Comparison of ENCODE assay signal across 19 cellular contexts in the genomic region with DNA sequence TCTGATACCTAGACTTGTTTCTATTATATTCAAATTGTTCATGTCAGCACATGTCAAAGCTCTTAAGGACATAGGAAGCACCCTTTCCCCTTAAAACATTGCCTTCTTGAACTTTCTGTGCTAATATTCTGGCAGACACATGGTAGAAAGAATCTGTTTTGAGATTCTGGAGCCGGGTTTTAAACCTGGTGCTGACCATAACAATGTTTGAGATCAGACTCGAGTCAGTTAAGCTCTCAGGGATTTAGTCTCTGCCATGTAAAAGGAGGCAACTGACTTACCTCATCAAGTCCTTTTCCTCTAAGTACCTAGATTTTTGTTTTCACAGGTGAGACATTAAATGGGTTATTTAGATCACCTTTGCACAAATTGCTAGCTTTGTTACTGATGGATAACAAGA. TPM values are rescaled to one million over a fixed set of nuclear protein-coding genes. Genes with fewer than 3 reads are reported as not detected.
A peak's percentile ranks its signal among the peaks of the same experiment; 100 is the strongest.
DNase-seq lines count a peak whose midpoint lies in the region; ATAC-seq and TF ChIP-seq lines count a peak whose summit lies in the region.
"Had no signal": no experiment of that assay in that cellular context is flagged by ENCODE, and none has a peak within 500 bp of the region (broad histone marks: within the 10 kb centered on the region; RNA-seq: fewer than 3 reads in every experiment).

No MANE protein-coding gene starts in this region.

- peaks cover 14% of the 10 kb centered on the region for H3K4me1 Mint-ChIP-seq in MCF 10A (ENCODE audit: insufficient read depth, unreplicated experiment)
- no peaks in the 10 kb centered on the region for H3K4me1 Mint-ChIP-seq in effector memory CD8-positive, alpha-beta T cell (ENCODE audit: low read depth in 2 of 2)
- H3K4me1 Mint-ChIP-seq: activated T-helper 17 cell treated with anti-CD3 and anti-CD28 coated beads, Interleukin-2, amount 50 U/mL, for 72 hours had no signal

- in situ Hi-C loops in mammary epithelial cell (cut with MboI; ENCODE audit: low sequenced_read_pairs in 2 of 2), result no loop called here

- no peak overlapping the region for H3K4me3 Mint-ChIP-seq in MCF 10A (ENCODE audit: unreplicated experiment)
- H3K4me3 Mint-ChIP-seq in effector memory CD8-positive, alpha-beta T cell, result no peak overlapping the region
- H3K4me3 Mint-ChIP-seq: activated naive CD8-positive, alpha-beta T cell; activated T-helper 17 cell treated with anti-CD3 and anti-CD28 coated beads, Interleukin-2, amount 50 U/mL, for 72 hours; endodermal cell had no signal

- H3K9me3 ChIP-seq in breast epithelium, result no peaks in the 10 kb centered on the region
- H3K9me3 ChIP-seq in mammary epithelial cell (replicated peaks; ENCODE audit: insufficient read depth, low read length), result no peaks in the 10 kb centered on the region
- no peaks in the 10 kb centered on the region for H3K9me3 ChIP-seq in osteoblast (ENCODE audit: low read depth, low read length)
- no peaks in the 10 kb centered on the region for H3K9me3 ChIP-seq in uterus
- H3K9me3 ChIP-seq: BE2C, left lung had no signal

- H3K36me3 ChIP-seq in breast epithelium, result no peaks in the 10 kb centered on the region
- peaks cover 3% of the 10 kb centered on the region for H3K36me3 ChIP-seq in mammary epithelial cell (ENCODE audit: insufficient read depth, low read length)
- no peaks in the 10 kb centered on the region for H3K36me3 ChIP-seq in osteoblast (ENCODE audit: insufficient read depth, low read length)
- no peaks in the 10 kb centered on the region for H3K36me3 ChIP-seq in uterus
- H3K36me3 ChIP-seq: BE2C, left lung had no signal

- H3K9ac ChIP-seq in mammary epithelial cell (ENCODE audit: insufficient read depth, low read length), result peak overlapping the region; percentile 70

- DNase-seq in breast epithelium (ENCODE audit: low spot score in 2 of 2), result no peak
- DNase-seq in MCF 10A (ENCODE audit: unreplicated experiment), result no peak
- no peak for DNase-seq in mammary epithelial cell
- no peak for DNase-seq in osteoblast (ENCODE audit: insufficient read length, low spot score, missing footprints)
- no peak for DNase-seq in uterus
- no peak for DNase-seq in SHP77 treated with DMSO at 0.1 percent for 48 hours (lab: John Stamatoyannopoulos, UW)
- DNase-seq in effector memory CD8-positive, alpha-beta T cell, result no peak
- DNase-seq: BE2C, COR-L47, endodermal cell, left lung, NCI-H1417, NCI-H524, T-helper 9 cell had no signal

- H3K79me2 ChIP-seq in mammary epithelial cell (ENCODE audit: insufficient read depth, low read length) (peaks cover 46% of the 10 kb centered on the region), osteoblast (ENCODE audit: insufficient read depth, low read length) (peaks cover 81% of the 10 kb centered on the region)

- POLR2A ChIA-PET in MCF 10A (lab: Yijun Ruan, JAX), result interaction anchor here (0.5 to 1.6 kb wide), 5 partner anchors 9 to 493 kb away, joined by 3 to 6 read pairs (median 4); no protein-coding TSS in a partner anchor

- peak overlapping the region; percentile 74 for H3K4me2 ChIP-seq in mammary epithelial cell (ENCODE audit: insufficient read depth, low read depth, low read length)
- peak overlapping the region; percentile 19 for H3K4me2 ChIP-seq in osteoblast (ENCODE audit: insufficient read depth, low read length)

- no peak for TF ChIP-seq CTCF in breast epithelium (IDR thresholded peaks at IDR 0.05)
- TF ChIP-seq CTCF in MCF 10A (IDR thresholded peaks at IDR 0.05; ENCODE audit: unreplicated experiment), result no peak
- TF ChIP-seq CTCF in mammary epithelial cell (conservative IDR thresholded peaks at IDR 0.05 in 1 of 2, IDR thresholded peaks at IDR 0.05 in 1 of 2; ENCODE audit: extremely low read depth in 1 of 2, insufficient read depth in 1 of 2, low read depth in 1 of 2, low read length in 2 of 2), result no peak
- TF ChIP-seq CTCF in osteoblast (IDR thresholded peaks at IDR 0.05; ENCODE audit: extremely low read depth, low read depth, low read length), result no peak
- no peak for TF ChIP-seq CTCF in uterus (IDR thresholded peaks at IDR 0.05)

- peak overlapping the region; percentile 85 for H2AFZ ChIP-seq in mammary epithelial cell (ENCODE audit: low read depth, low read length)
- no peak overlapping the region for H2AFZ ChIP-seq in osteoblast (ENCODE audit: low read length)

- H3K4me1 ChIP-seq in breast epithelium (no peaks in the 10 kb centered on the region), mammary epithelial cell (ENCODE audit: insufficient read depth, low read length) (peaks cover 15% of the 10 kb centered on the region), osteoblast (ENCODE audit: insufficient read depth, low read length) (peaks cover 22% of the 10 kb centered on the region), uterus (peaks cover 0 to 5% of the 10 kb centered on the region in 2 donors)

- 0% methylated on average over 2 of the region's 2 CpGs for WGBS in mammary epithelial cell (ENCODE audit: low coverage, missing lambda C conversion rate)

- intact Hi-C loops in breast epithelium (cut with DNase I; ENCODE audit: low total_unique reads) (no loop called here), MCF 10A (cut with micrococcal nuclease) (no loop called here), mammary epithelial cell (cut with micrococcal nuclease) (loop anchor here (1.0 to 2.0 kb wide), 2 partner anchors 13 to 29 kb away; no protein-coding TSS in a partner anchor), uterus (cut with DNase I; ENCODE audit: low total_unique reads) (no loop called here)

- H3K27me3 Mint-ChIP-seq in MCF 10A (ENCODE audit: insufficient read depth, unreplicated experiment), result no peaks in the 10 kb centered on the region
- H3K27me3 Mint-ChIP-seq in effector memory CD8-positive, alpha-beta T cell, result no peaks in the 10 kb centered on the region
- H3K27me3 Mint-ChIP-seq: activated naive CD8-positive, alpha-beta T cell; activated T-helper 17 cell treated with anti-CD3 and anti-CD28 coated beads, Interleukin-2, amount 50 U/mL, for 72 hours had no signal

- no peaks in the 10 kb centered on the region for H3K9me3 Mint-ChIP-seq in MCF 10A (ENCODE audit: unreplicated experiment)
- H3K9me3 Mint-ChIP-seq in effector memory CD8-positive, alpha-beta T cell, result no peaks in the 10 kb centered on the region
- H3K9me3 Mint-ChIP-seq: activated T-helper 17 cell treated with anti-CD3 and anti-CD28 coated beads, Interleukin-2, amount 50 U/mL, for 72 hours; endodermal cell had no signal

- H3K27ac Mint-ChIP-seq in MCF 10A (ENCODE audit: low read depth, unreplicated experiment), result no peak overlapping the region
- no peak overlapping the region for H3K27ac Mint-ChIP-seq in effector memory CD8-positive, alpha-beta T cell
- H3K27ac Mint-ChIP-seq: activated naive CD8-positive, alpha-beta T cell; activated T-helper 17 cell treated with anti-CD3 and anti-CD28 coated beads, Interleukin-2, amount 50 U/mL, for 72 hours; endodermal cell had no signal

- ATAC-seq in effector memory CD8-positive, alpha-beta T cell (replicated peaks), result no peak
- no peak for ATAC-seq in HG03196 (IDR thresholded peaks at IDR 0.05; ENCODE audit: unreplicated experiment)
- ATAC-seq: activated T-helper 17 cell treated with anti-CD3 and anti-CD28 coated beads, Interleukin-2, amount 50 U/mL, for 72 hours; left lung had no signal

- CTCF ChIA-PET in MCF 10A (lab: Yijun Ruan, JAX) (interaction anchor here (0.5 to 2.3 kb wide), 3 partner anchors 10 to 1635 kb away, joined by 3 to 6 read pairs (median 3); no protein-coding TSS in a partner anchor), mammary epithelial cell (lab: Charles Lee; ENCODE audit: low non-redundant PET) (no interaction called here)

- H4K20me1 ChIP-seq in mammary epithelial cell (ENCODE audit: insufficient read depth, low read length), result no peaks in the 10 kb centered on the region
- H4K20me1 ChIP-seq in osteoblast (ENCODE audit: insufficient read depth, low read length), result peaks cover 2% of the 10 kb centered on the region

- no peak for TF ChIP-seq POLR2A in breast epithelium (IDR thresholded peaks at IDR 0.05)
- no peak for TF ChIP-seq POLR2A in uterus (IDR thresholded peaks at IDR 0.05)

- no peaks in the 10 kb centered on the region for H3K27me3 ChIP-seq in breast epithelium
- H3K27me3 ChIP-seq in mammary epithelial cell (ENCODE audit: insufficient read depth, low read length), result no peaks in the 10 kb centered on the region
- no peaks in the 10 kb centered on the region for H3K27me3 ChIP-seq in osteoblast (ENCODE audit: insufficient read depth, low read length)
- H3K27me3 ChIP-seq in uterus, result no peaks in the 10 kb centered on the region
- H3K27me3 ChIP-seq: BE2C, left lung had no signal

- dilution Hi-C loops in mammary epithelial cell (cut with HindIII; ENCODE audit: low sequenced_read_pairs), result no loop called here

- peak overlapping the region; percentile 28 to 54 for H3K27ac ChIP-seq in breast epithelium
- H3K27ac ChIP-seq in mammary epithelial cell (ENCODE audit: insufficient read depth, low read depth, low read length), result peak overlapping the region; percentile 32
- no peak overlapping the region for H3K27ac ChIP-seq in osteoblast (ENCODE audit: low read depth, low read length)
- H3K27ac ChIP-seq in uterus, result peak overlapping the region; percentile 28 to 59
- H3K27ac ChIP-seq: HL-60, left lung, RWPE1 had no signal

- H3K4me3 ChIP-seq in breast epithelium, result peak overlapping the region in 1 of 3 donors; percentile 43
- H3K4me3 ChIP-seq in mammary epithelial cell (replicated peaks in 1 of 3; ENCODE audit: insufficient read depth in 1 of 3, low read depth in 2 of 3, low read length in 3 of 3), result peak overlapping the region in 2 of 3 experiments; percentile 6 to 26
- no peak overlapping the region for H3K4me3 ChIP-seq in osteoblast (ENCODE audit: insufficient read depth, low read length)
- no peak overlapping the region for H3K4me3 ChIP-seq in uterus
- H3K4me3 ChIP-seq: left lung had no signal

- BruUV-seq in MCF 10A (replicated peaks; lab: Mats Ljungman, UMichigan) (no TSS peak), mammary epithelial cell (replicated peaks; lab: Mats Ljungman, UMichigan) (no TSS peak)

- peaks cover 6% of the 10 kb centered on the region for H3K36me3 Mint-ChIP-seq in MCF 10A (ENCODE audit: insufficient read depth, unreplicated experiment)
- H3K36me3 Mint-ChIP-seq in effector memory CD8-positive, alpha-beta T cell (ENCODE audit: insufficient read depth), result no peaks in the 10 kb centered on the region
- H3K36me3 Mint-ChIP-seq: activated naive CD8-positive, alpha-beta T cell had no signal

RNA-seq across cellular contexts. Expression of a gene that starts 38.9 kb away (rescaled TPM):
- total RNA-seq in breast epithelium (100 to 1,000 TPM in 2 of 3 donors, 10 to 100 TPM in 1; 48.4 to 117 (median 103) TPM), MCF 10A (2022) (65.5 and 74.2 TPM in 2 replicates), mammary epithelial cell (10 to 100 TPM; 31.5 to 51.5 TPM), osteoblast (80.4 and 81.1 TPM in 2 replicates), uterus (100 to 1,000 TPM in 1 of 4 donors, 10 to 100 TPM in 3; 45.9 to 113 (median 75.4) TPM)
- 6.6 TPM for polyA plus RNA-seq in mammary epithelial cell
- polyA minus RNA-seq in mammary epithelial cell, result 27.4 TPM

Comparison
In these comparisons a context has a peak if more than half of its experiments do, and no peak if none do; other contexts are left out.
1. H3K4me3 ChIP-seq: peak in mammary epithelial cell (2 of 3); none in osteoblast (single experiment) and uterus (0 of 2).